In the genomic region with DNA sequence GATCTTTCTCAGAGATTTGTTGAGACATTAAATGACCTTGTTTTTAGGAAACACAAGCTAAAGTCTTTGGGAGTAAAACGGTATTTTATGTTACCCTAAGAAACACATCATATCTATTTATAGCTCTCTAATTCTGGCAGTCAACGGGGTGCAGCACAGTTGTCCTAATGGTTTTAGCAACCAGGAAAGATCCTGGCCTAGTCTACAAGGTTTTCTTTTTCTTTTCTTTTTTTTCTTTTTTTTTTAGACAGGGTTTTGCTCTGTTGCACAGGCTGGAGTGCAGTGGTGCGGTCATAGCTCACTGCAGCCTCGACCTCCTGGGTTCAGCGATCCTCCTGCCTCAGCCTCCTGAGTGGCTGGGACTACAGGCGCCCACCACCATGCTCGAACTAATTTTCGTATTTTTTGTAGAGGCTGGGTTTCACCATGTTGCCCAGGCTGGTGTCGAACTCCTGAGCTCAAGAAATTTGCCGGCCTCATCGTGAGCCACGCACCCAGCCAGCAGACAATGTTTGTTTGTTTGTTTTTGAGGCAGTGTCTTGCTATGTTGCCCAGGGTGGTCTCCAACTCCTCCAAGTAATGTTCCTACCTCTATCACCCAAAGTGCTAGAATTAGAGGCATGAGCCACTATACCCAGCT, we compare ENCODE assay signal across 11 cellular contexts. TPM values are rescaled to one million over a fixed set of nuclear protein-coding genes. Genes with fewer than 3 reads are reported as not detected.
A peak's percentile ranks its signal among the peaks of the same experiment; 100 is the strongest.
DNase-seq lines count a peak whose midpoint lies in the region; ATAC-seq and TF ChIP-seq lines count a peak whose summit lies in the region.
"Had no signal": no experiment of that assay in that cellular context is flagged by ENCODE, and none has a peak within 500 bp of the region (broad histone marks: within the 10 kb centered on the region; RNA-seq: fewer than 3 reads in every experiment).

No MANE protein-coding gene starts in this region.

- no peak for ATAC-seq in GM21381 (IDR thresholded peaks at IDR 0.05; ENCODE audit: unreplicated experiment)
- ATAC-seq: activated naive CD8-positive, alpha-beta T cell treated with anti-CD3 and anti-CD28 coated beads, Interleukin-2, amount 50 U/mL, for 24 hours had no signal

- H3K4me3 ChIP-seq in endocrine pancreas (ENCODE audit: control insufficient read depth, insufficient read depth, low read length) = peak overlapping the region; percentile 50

- H3K4me1 ChIP-seq in endocrine pancreas (ENCODE audit: control insufficient read depth, insufficient read depth, low read length) = no peaks in the 10 kb centered on the region

- H3K9ac ChIP-seq in endocrine pancreas (ENCODE audit: control insufficient read depth, insufficient read depth, low read length) = no peak overlapping the region

- peaks cover 5% of the 10 kb centered on the region for H3K36me3 ChIP-seq in endocrine pancreas (ENCODE audit: control insufficient read depth, insufficient read depth, low read length)

- 0 out of 2 replicates have a peak overlapping the region, but pooled peaks have one; percentile 7 for H3K27ac ChIP-seq in 22Rv1

- DNase-seq in myocyte (ENCODE audit: low read depth) (peak; percentile 65), NCI-H82 treated with DMSO at 0.1 percent for 48 hours (lab: John Stamatoyannopoulos, UW; ENCODE audit: unreplicated experiment) (no peak)
- DNase-seq in NK-92 treated with Interleukin-12 subunit alpha and Interleukin-12 subunit beta, amount 100 ng/mL, for 24 hours (lab: John Stamatoyannopoulos, UW) = no peak
- DNase-seq: ACHN; activated naive CD8-positive, alpha-beta T cell treated with anti-CD3 and anti-CD28 coated beads, Interleukin-2, amount 50 U/mL, for 24 hours; naive thymus-derived CD4-positive, alpha-beta T cell; SHP77 had no signal

- no peaks in the 10 kb centered on the region for H3K9me3 ChIP-seq in endocrine pancreas (ENCODE audit: control insufficient read depth, low read length)

- no peak for TF ChIP-seq CTCF in 22Rv1 (IDR thresholded peaks at IDR 0.05)

- H3K27me3 ChIP-seq in endocrine pancreas (ENCODE audit: control insufficient read depth, insufficient read depth, low read length) = no peaks in the 10 kb centered on the region

RNA-seq across cellular contexts. Expression of gene COX7A1, which starts 0.8 kb away (rescaled TPM):
- not detected in 2 replicates for total RNA-seq in myocyte
- 0.26 TPM for polyA plus RNA-seq in myocyte (2012)
- total RNA-seq: naive thymus-derived CD4-positive, alpha-beta T cell had no signal
- polyA plus RNA-seq: naive thymus-derived CD4-positive, alpha-beta T cell had no signal

RNA-seq across cellular contexts. Expression of gene CAPNS1, which starts 13.1 kb away (rescaled TPM):
- total RNA-seq in myocyte = 375 and 398 TPM in 2 replicates
- polyA plus RNA-seq in myocyte (2012) = 1,175 TPM

RNA-seq across cellular contexts. Expression of gene TBCB, which starts 37.7 kb away (rescaled TPM):
- total RNA-seq in myocyte = 168 and 196 TPM in 2 replicates
- 291 TPM for polyA plus RNA-seq in myocyte (2012)

RNA-seq across cellular contexts. Expression of gene POLR2I, which starts 38.3 kb away (rescaled TPM):
- total RNA-seq in myocyte = 71.6 and 72.6 TPM in 2 replicates
- 129 TPM for polyA plus RNA-seq in myocyte (2012)

RNA-seq across cellular contexts. Expression of gene OVOL3, which starts 42.1 kb away (rescaled TPM):
- total RNA-seq in myocyte = not detected in 2 replicates
- not detected for polyA plus RNA-seq in myocyte (2012)
- total RNA-seq: frontal cortex; naive thymus-derived CD4-positive, alpha-beta T cell had no signal
- polyA plus RNA-seq: naive thymus-derived CD4-positive, alpha-beta T cell had no signal
